Comparison of ENCODE assay signal across 25 cellular contexts in genomic region chr1:175390522-175391247, GRCh38.
DNase-seq lines count a peak whose midpoint lies in the region; ATAC-seq, FAIRE-seq and TF ChIP-seq lines count a peak whose summit lies in the region.
"Had no signal": no experiment of that assay in that cellular context is flagged by ENCODE, and none has a peak within 500 bp of the region (broad histone marks: within the 10 kb centered on the region; RNA-seq: fewer than 3 reads in every experiment).

No MANE protein-coding gene starts in this region.

- FAIRE-seq in keratinocyte (lab: Jason Lieb, UNC), result no peak
- FAIRE-seq: frontal cortex, G401.6 had no signal

- no peak overlapping the region for H2AFZ ChIP-seq in keratinocyte (ENCODE audit: control insufficient read depth, low read length)

- dilution Hi-C loops in keratinocyte (cut with MboI; ENCODE audit: extremely low pct_ligation_motif_present, low sequenced_read_pairs), result no loop called here

- no peak overlapping the region for H3K9ac ChIP-seq in keratinocyte (ENCODE audit: control insufficient read depth, extremely low read depth, insufficient read depth, low read length)
- H3K9ac ChIP-seq: SK-N-SH had no signal

- H3K27ac ChIP-seq in keratinocyte (ENCODE audit: control insufficient read depth, insufficient read depth, low read length), result no peak overlapping the region
- no peak overlapping the region for H3K27ac ChIP-seq in Peyer's patch
- H3K27ac ChIP-seq: esophagus squamous epithelium, skin epidermis, tibial nerve had no signal

- ATAC-seq in GM18511 (IDR thresholded peaks at IDR 0.05; ENCODE audit: unreplicated experiment) (peak; percentile 57), GM21390 (IDR thresholded peaks at IDR 0.05; ENCODE audit: unreplicated experiment) (peak; percentile 57), HG03442 (IDR thresholded peaks at IDR 0.05; ENCODE audit: unreplicated experiment) (peak; percentile 44), HG03045 (IDR thresholded peaks at IDR 0.05; ENCODE audit: unreplicated experiment) (no peak)
- ATAC-seq: activated CD4-positive, CD25-positive, alpha-beta regulatory T cell treated with anti-CD3 and anti-CD28 coated beads, Interleukin-2, amount 50 U/mL, for 24 hours had no signal

- no peak overlapping the region for H3K4me3 ChIP-seq in keratinocyte (ENCODE audit: control insufficient read depth in 2 of 3, extremely low read depth in 1 of 3, insufficient read depth in 2 of 3, low read depth in 1 of 3, low read length in 3 of 3)
- H3K4me3 ChIP-seq in Peyer's patch, result no peak overlapping the region
- H3K4me3 ChIP-seq: esophagus squamous epithelium, lung, skin epidermis, tibial nerve had no signal

- H3K9me3 ChIP-seq in keratinocyte (ENCODE audit: control insufficient read depth, low read depth, low read length) (no peaks in the 10 kb centered on the region), Peyer's patch (no peaks in the 10 kb centered on the region)
- H3K9me3 ChIP-seq: esophagus squamous epithelium, SK-N-SH, tibial nerve had no signal

- H3K27me3 ChIP-seq in keratinocyte (ENCODE audit: control insufficient read depth, extremely low read depth, insufficient read depth, low read length) (peaks cover 8% of the 10 kb centered on the region), Peyer's patch (no peaks in the 10 kb centered on the region)
- H3K27me3 ChIP-seq: esophagus squamous epithelium, tibial nerve had no signal

- no peak for TF ChIP-seq CTCF in keratinocyte (optimal IDR thresholded peaks at IDR 0.05 in 1 of 3, IDR thresholded peaks at IDR 0.05 in 1 of 3, conservative IDR thresholded peaks at IDR 0.05 in 1 of 3; ENCODE audit: extremely low read depth in 1 of 3, insufficient read depth in 2 of 3, low read length in 3 of 3)
- no peak for TF ChIP-seq CTCF in Peyer's patch (IDR thresholded peaks at IDR 0.05)

- H3K4me1 ChIP-seq in keratinocyte (ENCODE audit: control insufficient read depth, extremely low read depth, insufficient read depth, low read length) (no peaks in the 10 kb centered on the region), Peyer's patch (no peaks in the 10 kb centered on the region)
- H3K4me1 ChIP-seq: esophagus squamous epithelium, tibial nerve had no signal

- H3K79me2 ChIP-seq in keratinocyte (ENCODE audit: control insufficient read depth, insufficient read depth, low read length), result no peaks in the 10 kb centered on the region

- no peak for TF ChIP-seq POLR2A in Peyer's patch (IDR thresholded peaks at IDR 0.05)

- no peaks in the 10 kb centered on the region for H3K36me3 ChIP-seq in keratinocyte (ENCODE audit: control insufficient read depth in 2 of 2, extremely low read depth in 1 of 2, insufficient read depth in 2 of 2, low read length in 2 of 2)
- no peaks in the 10 kb centered on the region for H3K36me3 ChIP-seq in Peyer's patch
- H3K36me3 ChIP-seq: esophagus squamous epithelium, tibial nerve had no signal

- no peak overlapping the region for H3K4me2 ChIP-seq in keratinocyte (ENCODE audit: control insufficient read depth, extremely low read depth, insufficient read depth, low read depth, low read length)
- H3K4me2 ChIP-seq: SK-N-SH had no signal

- peak; percentile 2 for DNase-seq in keratinocyte (ENCODE audit: low read depth, low spot score)
- DNase-seq in cardiac septum (ENCODE audit: low spot score), result no peak
- no peak for DNase-seq in Peyer's patch
- DNase-seq: ACHN; activated CD4-positive, alpha-beta memory T cell treated with anti-CD3 and anti-CD28 coated beads, Interleukin-2, amount 10 ng/mL, durations not matched to agents 7 days and 5 days; aorta; dermis blood vessel endothelial cell; esophagus squamous epithelium; Karpas-422; MV-4-11; NCI-H146; NCI-H2107; NCI-H510A; SK-N-SH; stimulated activated CD8-positive, alpha-beta memory T cell treated with anti-CD3 and anti-CD28 coated beads, Interleukin-4, amount 100 ng/mL, for 48 hours had no signal

- intact Hi-C loops in cardiac septum (cut with DNase I), result no loop called here

- no peaks in the 10 kb centered on the region for H4K20me1 ChIP-seq in keratinocyte (ENCODE audit: control insufficient read depth, extremely low read depth, insufficient read depth, low read length)

- H3K9me1 ChIP-seq in keratinocyte (ENCODE audit: control insufficient read depth, extremely low read depth, insufficient read depth, low read length), result no peaks in the 10 kb centered on the region
